8 cellular contexts compared by ENCODE assay signal in genomic region chr11:3378426-3379423, GRCh38. TPM values are rescaled to one million over a fixed set of nuclear protein-coding genes. Genes with fewer than 3 reads are reported as not detected.
A peak's percentile ranks its signal among the peaks of the same experiment; 100 is the strongest.
DNase-seq lines count a peak whose midpoint lies in the region; ATAC-seq and TF ChIP-seq lines count a peak whose summit lies in the region.

Gene ZNF195, minus strand, starts transcription at chr11:3379146. Its CDS starts 106 bp downstream, at chr11:3379040.

- DNase-seq in AG20443 (ENCODE audit: low spot score) (peak; percentile 98), NCI-H510A (lab: John Stamatoyannopoulos, UW) (peak; percentile 87), cerebellum (ENCODE audit: low spot score) (peak; percentile 99), kidney epithelial cell (ENCODE audit: low read depth) (peak; percentile 84)
- peak; percentile 93 for DNase-seq in activated CD4-positive, alpha-beta T cell treated with anti-CD3 and anti-CD28 coated beads for 1 hour
- peak; percentile 97 to 98 for DNase-seq in stimulated activated CD4-positive, alpha-beta T cell treated with anti-CD3 and anti-CD28 coated beads, Interleukin-15, amount 100 ng/mL, for 48 hours (ENCODE audit: low read depth in 2 of 2)

- peak; percentile 90 for TF ChIP-seq POLR2A in GM19099 (IDR thresholded peaks at IDR 0.05; ENCODE audit: extremely low read depth, insufficient read length, low read depth)

- no peaks in the 10 kb centered on the region for H3K36me3 ChIP-seq in kidney epithelial cell (ENCODE audit: control insufficient read depth, insufficient read depth, low read length)

- ATAC-seq in HG03432 (IDR thresholded peaks at IDR 0.05; ENCODE audit: unreplicated experiment): peak; percentile 99

- H3K27me3 ChIP-seq in kidney epithelial cell (ENCODE audit: control insufficient read depth, insufficient read depth, low read length): no peaks in the 10 kb centered on the region

- peak within 1 kb of the TSS; percentile 83 for H3K4me3 ChIP-seq in kidney epithelial cell (ENCODE audit: low read depth, low read length)

- TF ChIP-seq CTCF in kidney epithelial cell (IDR thresholded peaks at IDR 0.05; ENCODE audit: insufficient read depth, low read length, poor library complexity, severe bottlenecking): no peak

RNA-seq across cellular contexts. Expression of gene ZNF195, which starts in this region (rescaled TPM):
- total RNA-seq in cerebellum: 57.2 TPM
- 53.5 and 72.5 TPM in 2 replicates for total RNA-seq in kidney epithelial cell

Comparison
In these comparisons a context has a peak if more than half of its experiments do, and no peak if none do; other contexts are left out.
1. Peak in every context shown above with its lines: DNase-seq, ATAC-seq and H3K4me3 ChIP-seq.